Comparison of ENCODE assay signal across 24 cellular contexts in the genomic region with DNA sequence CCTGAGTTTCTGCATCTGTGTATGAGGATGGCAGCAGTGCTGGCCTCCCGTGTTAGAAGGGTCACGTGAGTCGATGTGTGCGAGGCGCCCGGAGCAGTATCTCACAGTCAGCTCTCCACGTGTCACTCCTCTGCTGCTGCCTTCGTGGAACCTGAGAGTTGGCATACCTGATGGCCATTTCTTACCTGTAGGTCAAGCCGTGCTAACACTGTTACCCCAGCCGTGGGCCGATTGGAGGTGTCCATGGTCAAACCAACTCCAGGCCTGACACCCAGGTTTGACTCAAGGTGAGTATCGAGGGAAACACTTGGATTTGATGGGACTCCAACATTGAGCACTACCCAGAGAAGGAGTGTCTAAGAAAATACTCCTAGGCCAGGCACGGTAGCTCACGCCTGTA.
"Had no signal": no experiment of that assay in that cellular context is flagged by ENCODE, and none has a peak within 500 bp of the region (broad histone marks: within the 10 kb centered on the region; RNA-seq: fewer than 3 reads in every experiment).

No MANE protein-coding gene starts in this region.

- FAIRE-seq: endometrium had no signal

- H3K4me1 ChIP-seq: colonic mucosa, esophagus squamous epithelium, gastrocnemius medialis, heart right ventricle, left lung, lower lobe of right lung had no signal

- H3K4me3 ChIP-seq: colonic mucosa, esophagus squamous epithelium, gastrocnemius medialis, heart right ventricle, left lung, lower lobe of right lung, mucosa of descending colon had no signal

- H3K27ac ChIP-seq: colonic mucosa, epithelial cell of prostate, esophagus squamous epithelium, gastrocnemius medialis, heart right ventricle, left lung, lower lobe of right lung had no signal

- H3K27me3 ChIP-seq: colonic mucosa, esophagus squamous epithelium, gastrocnemius medialis, heart right ventricle, left lung had no signal

- H3K36me3 ChIP-seq: gastrocnemius medialis, lower lobe of right lung had no signal

- DNase-seq: colonic mucosa; cortex of kidney; effector CD8-positive, alpha-beta T cell; effector memory CD8-positive, alpha-beta T cell; endodermal cell; erythroblast; esophagus squamous epithelium; foreskin fibroblast; foreskin melanocyte; gastrocnemius medialis; glutamatergic neuron; head of caudate nucleus; heart right ventricle; hippocampal formation; islet precursor cell; left cardiac atrium; left ventricle myocardium superior; lower lobe of right lung; mesenchymal stem cell; mucosa of descending colon had no signal

- H3K9me3 ChIP-seq: colonic mucosa, esophagus squamous epithelium, gastrocnemius medialis, heart right ventricle, left lung, lower lobe of right lung, mucosa of descending colon had no signal

- ATAC-seq: effector memory CD8-positive, alpha-beta T cell; esophagus mucosa; gastrocnemius medialis; heart right ventricle; left cardiac atrium; left lung; left ventricle myocardium superior; lower lobe of right lung; mucosa of descending colon had no signal
